In genomic region chr12:26935636-26936378, GRCh38 we compare ENCODE assay signal across 2 cellular contexts.
TF ChIP-seq lines count a peak whose summit lies in the region.

No MANE protein-coding gene starts in this region.

TF ChIP-seq in SK-N-SH, 30 proteins besides CTCF, POLR2A, EP300 and RAD21 (continued from another document):
- TF ChIP-seq, protein P1, sequence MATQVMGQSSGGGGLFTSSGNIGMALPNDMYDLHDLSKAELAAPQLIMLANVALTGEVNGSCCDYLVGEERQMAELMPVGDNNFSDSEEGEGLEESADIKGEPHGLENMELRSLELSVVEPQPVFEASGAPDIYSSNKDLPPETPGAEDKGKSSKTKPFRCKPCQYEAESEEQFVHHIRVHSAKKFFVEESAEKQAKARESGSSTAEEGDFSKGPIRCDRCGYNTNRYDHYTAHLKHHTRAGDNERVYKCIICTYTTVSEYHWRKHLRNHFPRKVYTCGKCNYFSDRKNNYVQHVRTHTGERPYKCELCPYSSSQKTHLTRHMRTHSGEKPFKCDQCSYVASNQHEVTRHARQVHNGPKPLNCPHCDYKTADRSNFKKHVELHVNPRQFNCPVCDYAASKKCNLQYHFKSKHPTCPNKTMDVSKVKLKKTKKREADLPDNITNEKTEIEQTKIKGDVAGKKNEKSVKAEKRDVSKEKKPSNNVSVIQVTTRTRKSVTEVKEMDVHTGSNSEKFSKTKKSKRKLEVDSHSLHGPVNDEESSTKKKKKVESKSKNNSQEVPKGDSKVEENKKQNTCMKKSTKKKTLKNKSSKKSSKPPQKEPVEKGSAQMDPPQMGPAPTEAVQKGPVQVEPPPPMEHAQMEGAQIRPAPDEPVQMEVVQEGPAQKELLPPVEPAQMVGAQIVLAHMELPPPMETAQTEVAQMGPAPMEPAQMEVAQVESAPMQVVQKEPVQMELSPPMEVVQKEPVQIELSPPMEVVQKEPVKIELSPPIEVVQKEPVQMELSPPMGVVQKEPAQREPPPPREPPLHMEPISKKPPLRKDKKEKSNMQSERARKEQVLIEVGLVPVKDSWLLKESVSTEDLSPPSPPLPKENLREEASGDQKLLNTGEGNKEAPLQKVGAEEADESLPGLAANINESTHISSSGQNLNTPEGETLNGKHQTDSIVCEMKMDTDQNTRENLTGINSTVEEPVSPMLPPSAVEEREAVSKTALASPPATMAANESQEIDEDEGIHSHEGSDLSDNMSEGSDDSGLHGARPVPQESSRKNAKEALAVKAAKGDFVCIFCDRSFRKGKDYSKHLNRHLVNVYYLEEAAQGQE (IDR thresholded peaks at IDR 0.05; ENCODE audit: low read depth, low read length) = no peak

TF ChIP-seq in SK-N-SH treated with all-trans-retinoic acid at 6 μM for 48 hours, 23 proteins besides CTCF, POLR2A, EP300 and RAD21 (continued from another document):
- no peak for TF ChIP-seq PATZ1 (CRISPR knock-in tag; IDR thresholded peaks at IDR 0.05; ENCODE audit: borderline replicate concordance)
- TF ChIP-seq PPARA (CRISPR knock-in tag; IDR thresholded peaks at IDR 0.05; ENCODE audit: borderline replicate concordance) = no peak
- no peak for TF ChIP-seq TCF4 (CRISPR knock-in tag; IDR thresholded peaks at IDR 0.05; ENCODE audit: borderline replicate concordance)
- TF ChIP-seq OSR1 (CRISPR knock-in tag; IDR thresholded peaks at IDR 0.05) = no peak
- TF ChIP-seq ZNF8 (CRISPR knock-in tag; IDR thresholded peaks at IDR 0.05) = no peak
- TF ChIP-seq CSDC2 (CRISPR knock-in tag; IDR thresholded peaks at IDR 0.05) = no peak
- TF ChIP-seq ZFP30 (CRISPR knock-in tag; IDR thresholded peaks at IDR 0.05) = no peak
- TF ChIP-seq TSHZ2 (CRISPR knock-in tag; IDR thresholded peaks at IDR 0.05) = no peak
- no peak for TF ChIP-seq ESRRG (CRISPR knock-in tag; IDR thresholded peaks at IDR 0.05)
- no peak for TF ChIP-seq ISL1 (CRISPR knock-in tag; IDR thresholded peaks at IDR 0.05)
- TF ChIP-seq BACH2 (CRISPR knock-in tag; IDR thresholded peaks at IDR 0.05; ENCODE audit: borderline replicate concordance) = no peak
- no peak for TF ChIP-seq CREB5 (CRISPR knock-in tag; IDR thresholded peaks at IDR 0.05; ENCODE audit: low read depth)
- no peak for TF ChIP-seq ZFP3 (CRISPR knock-in tag; IDR thresholded peaks at IDR 0.05)
- TF ChIP-seq, protein P2, sequence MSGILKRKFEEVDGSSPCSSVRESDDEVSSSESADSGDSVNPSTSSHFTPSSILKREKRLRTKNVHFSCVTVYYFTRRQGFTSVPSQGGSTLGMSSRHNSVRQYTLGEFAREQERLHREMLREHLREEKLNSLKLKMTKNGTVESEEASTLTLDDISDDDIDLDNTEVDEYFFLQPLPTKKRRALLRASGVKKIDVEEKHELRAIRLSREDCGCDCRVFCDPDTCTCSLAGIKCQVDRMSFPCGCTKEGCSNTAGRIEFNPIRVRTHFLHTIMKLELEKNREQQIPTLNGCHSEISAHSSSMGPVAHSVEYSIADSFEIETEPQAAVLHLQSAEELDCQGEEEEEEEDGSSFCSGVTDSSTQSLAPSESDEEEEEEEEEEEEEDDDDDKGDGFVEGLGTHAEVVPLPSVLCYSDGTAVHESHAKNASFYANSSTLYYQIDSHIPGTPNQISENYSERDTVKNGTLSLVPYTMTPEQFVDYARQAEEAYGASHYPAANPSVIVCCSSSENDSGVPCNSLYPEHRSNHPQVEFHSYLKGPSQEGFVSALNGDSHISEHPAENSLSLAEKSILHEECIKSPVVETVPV (CRISPR knock-in tag; IDR thresholded peaks at IDR 0.05) = no peak
- no peak for TF ChIP-seq ARNTL (CRISPR knock-in tag; IDR thresholded peaks at IDR 0.05; ENCODE audit: borderline replicate concordance, low read depth)
- no peak for TF ChIP-seq RARB (CRISPR knock-in tag; IDR thresholded peaks at IDR 0.05)
- TF ChIP-seq TOX (CRISPR knock-in tag; IDR thresholded peaks at IDR 0.05; ENCODE audit: borderline replicate concordance) = no peak
- TF ChIP-seq GLIS3 (CRISPR knock-in tag; IDR thresholded peaks at IDR 0.05) = no peak
- TF ChIP-seq ZNF565 (CRISPR knock-in tag; conservative IDR thresholded peaks at IDR 0.05; ENCODE audit: low read depth) = no peak
